11 cellular contexts compared by ENCODE assay signal in genomic region chr5:152246401-152246800, GRCh38.
DNase-seq lines count a peak whose midpoint lies in the region; ATAC-seq, FAIRE-seq and TF ChIP-seq lines count a peak whose summit lies in the region.
"Had no signal": no experiment of that assay in that cellular context is flagged by ENCODE, and none has a peak within 500 bp of the region (broad histone marks: within the 10 kb centered on the region; RNA-seq: fewer than 3 reads in every experiment).

No MANE protein-coding gene starts in this region.

- H3K27me3 Mint-ChIP-seq in activated T-helper 17 cell treated with anti-CD3 and anti-CD28 coated beads, Interleukin-2, amount 50 U/mL, for 72 hours, result no peaks in the 10 kb centered on the region
- H3K27me3 Mint-ChIP-seq: activated naive CD4-positive, alpha-beta T cell treated with anti-CD3 and anti-CD28 coated beads, Interleukin-2, amount 50 U/mL, for 24 hours had no signal

- no peaks in the 10 kb centered on the region for H3K4me1 ChIP-seq in left lung

- H3K27me3 ChIP-seq in left lung, result no peaks in the 10 kb centered on the region

- peak; percentile 23 for ATAC-seq in left lung
- no peak for ATAC-seq in activated T-helper 17 cell treated with anti-CD3 and anti-CD28 coated beads, Interleukin-2, amount 50 U/mL, for 72 hours (replicated peaks)
- ATAC-seq in GM21423 (IDR thresholded peaks at IDR 0.05; ENCODE audit: unreplicated experiment), result no peak

- TF ChIP-seq POLR2A in H54 (IDR thresholded peaks at IDR 0.05; ENCODE audit: low read depth, low read length), result no peak

- no peaks in the 10 kb centered on the region for H3K9me3 ChIP-seq in left lung

- intact Hi-C loops in left lung (cut with DNase I), result no loop called here

- H3K36me3 ChIP-seq in left lung, result no peaks in the 10 kb centered on the region

- no peak for FAIRE-seq in H54 (lab: Jason Lieb, UNC)

- H3K27ac ChIP-seq in left lung, result no peak overlapping the region

- H3K4me1 Mint-ChIP-seq in activated T-helper 17 cell treated with anti-CD3 and anti-CD28 coated beads, Interleukin-2, amount 50 U/mL, for 72 hours, result no peaks in the 10 kb centered on the region
- H3K4me1 Mint-ChIP-seq: activated naive CD4-positive, alpha-beta T cell treated with anti-CD3 and anti-CD28 coated beads, Interleukin-2, amount 50 U/mL, for 24 hours had no signal

- DNase-seq in EL (peak; percentile 30), M059J (ENCODE audit: low read depth) (peak; percentile 21), astrocyte of the hippocampus (ENCODE audit: low read depth, low spot score) (peak; percentile 61), left lung (no peak), H54 (ENCODE audit: insufficient read length, low spot score) (no peak)
- DNase-seq in central memory CD4-positive, alpha-beta T cell, result no peak
- DNase-seq: NCI-H1694 treated with DMSO at 0.1 percent for 48 hours, SW 1271 had no signal

- H3K9me3 Mint-ChIP-seq in activated T-helper 17 cell treated with anti-CD3 and anti-CD28 coated beads, Interleukin-2, amount 50 U/mL, for 72 hours, result peaks cover 7% of the 10 kb centered on the region
- H3K9me3 Mint-ChIP-seq: activated naive CD4-positive, alpha-beta T cell treated with anti-CD3 and anti-CD28 coated beads, Interleukin-2, amount 50 U/mL, for 24 hours had no signal

- H3K36me3 Mint-ChIP-seq in activated T-helper 17 cell treated with anti-CD3 and anti-CD28 coated beads, Interleukin-2, amount 50 U/mL, for 72 hours (ENCODE audit: low read depth), result no peaks in the 10 kb centered on the region
- H3K36me3 Mint-ChIP-seq: activated naive CD4-positive, alpha-beta T cell treated with anti-CD3 and anti-CD28 coated beads, Interleukin-2, amount 50 U/mL, for 24 hours had no signal

- TF ChIP-seq CTCF in left lung (IDR thresholded peaks at IDR 0.05), result no peak

- no peak overlapping the region for H3K4me3 ChIP-seq in left lung

- H3K27ac Mint-ChIP-seq in activated T-helper 17 cell treated with anti-CD3 and anti-CD28 coated beads, Interleukin-2, amount 50 U/mL, for 72 hours, result no peak overlapping the region
- H3K27ac Mint-ChIP-seq: activated naive CD4-positive, alpha-beta T cell treated with anti-CD3 and anti-CD28 coated beads, Interleukin-2, amount 50 U/mL, for 24 hours had no signal

- H3K4me3 Mint-ChIP-seq in activated T-helper 17 cell treated with anti-CD3 and anti-CD28 coated beads, Interleukin-2, amount 50 U/mL, for 72 hours, result no peak overlapping the region
- H3K4me3 Mint-ChIP-seq: activated naive CD4-positive, alpha-beta T cell treated with anti-CD3 and anti-CD28 coated beads, Interleukin-2, amount 50 U/mL, for 24 hours had no signal

Comparison
In these comparisons a context has a peak if more than half of its experiments do, and no peak if none do; other contexts are left out.
1. DNase-seq: peak in EL (single experiment), M059J (single experiment) and astrocyte of the hippocampus (single experiment); none in left lung (0 of 2), central memory CD4-positive, alpha-beta T cell (single experiment) and H54 (single experiment).